Comparison of ENCODE assay signal across 14 cellular contexts in the genomic region with DNA sequence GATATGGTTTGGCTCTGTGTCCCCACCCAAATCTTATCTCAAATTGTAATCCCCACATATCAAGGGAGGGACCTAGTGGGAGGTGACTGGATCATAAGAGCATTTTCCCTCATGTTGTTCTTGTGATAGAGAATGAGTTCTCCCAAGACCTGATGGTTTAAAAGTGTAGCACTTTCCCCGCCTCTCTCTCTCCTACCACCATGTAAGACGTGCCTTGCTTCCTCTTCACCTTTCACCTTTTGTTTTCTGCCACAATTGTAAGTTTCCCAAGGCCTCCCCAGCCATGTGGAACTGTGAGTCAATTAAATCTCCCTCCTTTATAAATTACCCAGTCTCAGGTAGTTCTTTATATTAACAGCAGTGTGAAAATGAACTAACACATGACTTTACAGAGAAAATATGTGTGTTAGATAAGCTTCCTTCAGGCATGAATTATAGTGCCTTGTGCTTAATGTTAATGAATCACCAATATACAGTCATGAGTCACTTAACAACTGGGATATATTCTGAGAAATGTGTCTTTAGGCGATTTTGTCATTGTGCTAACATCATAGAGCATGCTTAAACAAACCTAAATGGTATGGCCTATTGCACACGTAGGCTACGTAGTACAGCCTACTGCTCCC. TPM values are rescaled to one million over a fixed set of nuclear protein-coding genes. Genes with fewer than 3 reads are reported as not detected.
DNase-seq lines count a peak whose midpoint lies in the region; ATAC-seq, FAIRE-seq and TF ChIP-seq lines count a peak whose summit lies in the region.
"Had no signal": no experiment of that assay in that cellular context is flagged by ENCODE, and none has a peak within 500 bp of the region (broad histone marks: within the 10 kb centered on the region; RNA-seq: fewer than 3 reads in every experiment).

No MANE protein-coding gene starts in this region.

- H3K4me3 ChIP-seq in AG04450 (ENCODE audit: low read depth, low read length) (no peak overlapping the region), body of pancreas (no peak overlapping the region), keratinocyte (ENCODE audit: control insufficient read depth in 2 of 3, extremely low read depth in 1 of 3, insufficient read depth in 2 of 3, low read depth in 1 of 3, low read length in 3 of 3) (no peak overlapping the region), testis (no peak overlapping the region)
- H3K4me3 ChIP-seq: GM23338, suprapubic skin had no signal

- FAIRE-seq in HTR-8/SVneo (lab: Jason Lieb, UNC) (peak; percentile 62), keratinocyte (lab: Jason Lieb, UNC) (peak; percentile 89)

- ATAC-seq in body of pancreas, result peak; percentile 12
- no peak for ATAC-seq in HG02884 (IDR thresholded peaks at IDR 0.05; ENCODE audit: unreplicated experiment)
- ATAC-seq in GM19463 (IDR thresholded peaks at IDR 0.05; ENCODE audit: unreplicated experiment), result no peak
- ATAC-seq: activated T-cell treated with anti-CD3 and anti-CD28 coated beads, Interleukin-2, amount 50 U/mL, for 72 hours; GM23338; WTC11 had no signal

- no peaks in the 10 kb centered on the region for H3K9me1 ChIP-seq in keratinocyte (ENCODE audit: control insufficient read depth, extremely low read depth, insufficient read depth, low read length)

- DNase-seq in AG04450 (ENCODE audit: low read depth, low spot score) (peak; percentile 49), HTR-8/SVneo (ENCODE audit: insufficient read length, low spot score) (peak; percentile 14), body of pancreas (no peak), keratinocyte (ENCODE audit: low read depth, low spot score) (peak; percentile 88), SKM-1 (lab: John Stamatoyannopoulos, UW; ENCODE audit: unreplicated experiment) (no peak), testis (no peak)
- DNase-seq: activated T-cell treated with anti-CD3 and anti-CD28 coated beads, Interleukin-2, amount 50 U/mL, for 72 hours; RPMI8226 had no signal

- dilution Hi-C loops in keratinocyte (cut with MboI; ENCODE audit: extremely low pct_ligation_motif_present, low sequenced_read_pairs), result no loop called here

- H3K4me2 ChIP-seq in keratinocyte (ENCODE audit: control insufficient read depth, extremely low read depth, insufficient read depth, low read depth, low read length), result peak overlapping the region; percentile 36
- H3K4me2 ChIP-seq: GM23338, KMS-11 had no signal

- TF ChIP-seq CTCF in AG04450 (IDR thresholded peaks at IDR 0.05; ENCODE audit: low read depth, low read length), result no peak
- TF ChIP-seq CTCF in body of pancreas (IDR thresholded peaks at IDR 0.05), result no peak
- no peak for TF ChIP-seq CTCF in keratinocyte (optimal IDR thresholded peaks at IDR 0.05 in 1 of 3, IDR thresholded peaks at IDR 0.05 in 1 of 3, conservative IDR thresholded peaks at IDR 0.05 in 1 of 3; ENCODE audit: extremely low read depth in 1 of 3, insufficient read depth in 2 of 3, low read length in 3 of 3)
- TF ChIP-seq CTCF in testis (IDR thresholded peaks at IDR 0.05), result no peak

- H3K4me1 ChIP-seq in body of pancreas (peaks cover 24% of the 10 kb centered on the region), keratinocyte (ENCODE audit: control insufficient read depth, extremely low read depth, insufficient read depth, low read length) (peaks cover 44% of the 10 kb centered on the region), testis (no peaks in the 10 kb centered on the region)

- intact Hi-C loops in body of pancreas (cut with DNase I), result no loop called here
- intact Hi-C loops in testis (cut with DNase I; ENCODE audit: low total_unique reads), result no loop called here

- H3K9me3 ChIP-seq in AG04450 (ENCODE audit: control insufficient read depth, insufficient read depth, low read length) (no peaks in the 10 kb centered on the region), body of pancreas (no peaks in the 10 kb centered on the region), keratinocyte (ENCODE audit: control insufficient read depth, low read depth, low read length) (peaks cover 3% of the 10 kb centered on the region), testis (no peaks in the 10 kb centered on the region)
- H3K9me3 ChIP-seq: suprapubic skin had no signal

- no peaks in the 10 kb centered on the region for H3K36me3 ChIP-seq in body of pancreas (replicated peaks in 1 of 2; ENCODE audit: insufficient read depth in 1 of 2, low read depth in 2 of 2)
- peaks cover 0 to 7% of the 10 kb centered on the region in 2 experiments for H3K36me3 ChIP-seq in keratinocyte (ENCODE audit: control insufficient read depth in 2 of 2, extremely low read depth in 1 of 2, insufficient read depth in 2 of 2, low read length in 2 of 2)
- no peaks in the 10 kb centered on the region for H3K36me3 ChIP-seq in testis (ENCODE audit: low read depth, missing control alignments)
- H3K36me3 ChIP-seq: suprapubic skin had no signal

- H3K79me2 ChIP-seq in keratinocyte (ENCODE audit: control insufficient read depth, insufficient read depth, low read length), result peaks cover 29% of the 10 kb centered on the region

- H3K27me3 ChIP-seq in AG04450 (ENCODE audit: control insufficient read depth, insufficient read depth, low read length) (no peaks in the 10 kb centered on the region), body of pancreas (no peaks in the 10 kb centered on the region), keratinocyte (ENCODE audit: control insufficient read depth, extremely low read depth, insufficient read depth, low read length) (no peaks in the 10 kb centered on the region), testis (no peaks in the 10 kb centered on the region)
- H3K27me3 ChIP-seq: suprapubic skin had no signal

- no peaks in the 10 kb centered on the region for H4K20me1 ChIP-seq in keratinocyte (ENCODE audit: control insufficient read depth, extremely low read depth, insufficient read depth, low read length)

- H3K9ac ChIP-seq in keratinocyte (ENCODE audit: control insufficient read depth, extremely low read depth, insufficient read depth, low read length), result peak overlapping the region; percentile 59
- H3K9ac ChIP-seq: KMS-11 had no signal

- H3K27ac ChIP-seq in AG04450 (ENCODE audit: low read depth, low read length) (peak overlapping the region; percentile 47), body of pancreas (no peak overlapping the region), keratinocyte (ENCODE audit: control insufficient read depth, insufficient read depth, low read length) (peak overlapping the region; percentile 96), testis (no peak overlapping the region)
- H3K27ac ChIP-seq: KMS-11, suprapubic skin had no signal

- TF ChIP-seq POLR2A in body of pancreas (IDR thresholded peaks at IDR 0.05), result no peak
- no peak for TF ChIP-seq POLR2A in testis (IDR thresholded peaks at IDR 0.05)

- CTCF ChIA-PET in AG04450 (lab: Charles Lee), result no interaction called here

- H2AFZ ChIP-seq in keratinocyte (ENCODE audit: control insufficient read depth, low read length), result no peak overlapping the region
- H2AFZ ChIP-seq: GM23338 had no signal

- WGBS in body of pancreas, 2 donors, result 58 to 78% methylated on average over 5 of the region's 5 CpGs
- 67 to 93% methylated on average over 5 of the region's 5 CpGs for WGBS in testis, 2 donors

- POLR2A ChIA-PET in AG04450 (lab: Yijun Ruan, JAX), result interaction anchor here (0.6 kb wide), 1 partner anchor 13 kb away, joined by 3 read pairs; no protein-coding TSS in a partner anchor

RNA-seq across cellular contexts. Expression of a gene that starts 37.9 kb away (rescaled TPM):
- polyA plus RNA-seq in AG04450 (2011; rRNA removed), result 66.8 and 72.7 TPM in 2 replicates
- polyA minus RNA-seq in AG04450 (2011; rRNA and poly(A)+ RNA removed), result 90.2 and 126 TPM in 2 replicates
- 10 to 100 TPM; 19.1 to 21.8 TPM for total RNA-seq in body of pancreas
- 19.5 to 29.7 TPM (median 28.9 TPM) in 3 replicates for polyA plus RNA-seq in keratinocyte
- 22.1 TPM for polyA plus RNA-seq in keratinocyte (2011; ENCODE audit: low read depth)
- 11.6 and 23.3 TPM in 2 replicates for polyA plus RNA-seq in keratinocyte (2011; cell fraction: cytosol; rRNA removed)
- 34.6 and 37.1 TPM in 2 replicates for polyA plus RNA-seq in keratinocyte (2011; cell fraction: nucleus; rRNA removed)
- 12.8 and 36.2 TPM in 2 replicates for polyA plus RNA-seq in keratinocyte (2012; ENCODE audit: low replicate concordance)
- polyA minus RNA-seq in keratinocyte, result 30.0 to 73.6 TPM (median 44.4 TPM) in 3 replicates
- 24.0 TPM for polyA minus RNA-seq in keratinocyte (2011; cell fraction: cytosol; rRNA and poly(A)+ RNA removed)
- polyA minus RNA-seq in keratinocyte (2011; cell fraction: nucleus; rRNA and poly(A)+ RNA removed), result 35.7 and 84.4 TPM in 2 replicates
- 1 to 10 TPM; 7.8 to 9.4 TPM for total RNA-seq in testis
- polyA plus RNA-seq in testis (ENCODE audit: insufficient read depth, low read depth, low replicate concordance), result 13.8 TPM
- total RNA-seq: activated T-cell treated with anti-CD3 and anti-CD28 coated beads, Interleukin-2, amount 50 U/mL, for 72 hours had no signal

Comparison
In these comparisons a context has a peak if more than half of its experiments do, and no peak if none do; other contexts are left out.
1. DNase-seq: peak in AG04450 (single experiment), HTR-8/SVneo (single experiment) and keratinocyte (single experiment); none in body of pancreas (0 of 4), SKM-1 (single experiment) and testis (single experiment).
2. H3K27ac ChIP-seq: peak in AG04450 (single experiment) and keratinocyte (single experiment); none in body of pancreas (0 of 4) and testis (0 of 2).